Comparison of ENCODE assay signal across 19 cellular contexts in the genomic region with DNA sequence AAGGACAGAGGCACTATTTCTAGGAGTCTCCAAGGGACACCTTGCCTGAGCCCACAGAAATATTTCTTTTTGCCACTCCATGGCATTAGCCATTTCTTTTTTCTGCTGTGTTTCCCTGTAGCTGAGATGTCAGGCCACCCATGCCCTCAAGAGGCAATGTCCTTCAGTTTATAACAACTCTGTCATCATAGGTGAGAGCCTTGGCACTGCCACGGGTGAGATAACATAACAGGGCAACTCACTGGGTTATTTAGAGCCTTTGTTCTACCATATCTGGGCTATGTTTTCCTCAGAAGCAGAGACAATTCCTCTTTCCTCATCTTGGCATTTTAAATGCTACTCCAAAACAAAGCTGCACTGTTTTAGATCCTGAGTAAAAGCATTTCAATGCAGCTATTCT.
"Had no signal": no experiment of that assay in that cellular context is flagged by ENCODE, and none has a peak within 500 bp of the region (broad histone marks: within the 10 kb centered on the region; RNA-seq: fewer than 3 reads in every experiment).

No MANE protein-coding gene starts in this region.

- H3K27ac ChIP-seq: neutrophil, right lobe of liver, suprapubic skin, upper lobe of left lung had no signal

- H3K36me3 ChIP-seq: neutrophil, right lobe of liver, suprapubic skin, upper lobe of left lung had no signal

- DNase-seq: activated CD4-positive, alpha-beta T cell treated with anti-CD3 and anti-CD28 coated beads, Interleukin-2, amount 50 U/mL, for 4 hours; activated CD4-positive, CD25-positive, alpha-beta regulatory T cell treated with anti-CD3 and anti-CD28 coated beads, Interleukin-2, amount 50 U/mL, for 72 hours; activated CD8-positive, alpha-beta memory T cell treated with anti-CD3 and anti-CD28 coated beads, Interleukin-2, amount 10 ng/mL, durations not matched to agents 7 days and 5 days; activated effector memory CD4-positive, alpha-beta T cell treated with Interleukin-2 at 50 U/mL for 16 hours; activated T-cell treated with anti-CD3 and anti-CD28 coated beads, Interleukin-2, amount 50 U/mL, for 24 hours; effector memory CD8-positive, alpha-beta T cell; midbrain; naive B cell; right lobe of liver; stimulated activated CD4-positive, alpha-beta T cell treated with anti-CD3 and anti-CD28 coated beads, Interleukin-2, amount 100 ng/mL, for 24 hours; stimulated activated naive CD4-positive, alpha-beta T cell treated with Interleukin-2 at 50 U/mL for 16 hours; SW 1271 had no signal

- H3K9me3 ChIP-seq: neutrophil, right lobe of liver, suprapubic skin, upper lobe of left lung had no signal

- H3K36me3 Mint-ChIP-seq: activated CD8-positive, alpha-beta memory T cell treated with anti-CD3 and anti-CD28 coated beads, Interleukin-2, amount 10 ng/mL, durations not matched to agents 7 days and 5 days; activated naive CD4-positive, alpha-beta T cell treated with anti-CD3 and anti-CD28 coated beads, Interleukin-2, amount 50 U/mL, for 24 hours; naive B cell had no signal

- H3K27ac Mint-ChIP-seq: activated CD8-positive, alpha-beta memory T cell treated with anti-CD3 and anti-CD28 coated beads, Interleukin-2, amount 10 ng/mL, durations not matched to agents 7 days and 5 days; activated naive CD4-positive, alpha-beta T cell treated with anti-CD3 and anti-CD28 coated beads, Interleukin-2, amount 50 U/mL, for 24 hours; activated T-cell treated with anti-CD3 and anti-CD28 coated beads, Interleukin-2, amount 50 U/mL, for 24 hours; dendritic cell treated with granulocyte-macrophage colony-stimulating factor and Interleukin-4, amounts not matched to agents 40 ng/mL and 50 ng/mL, for 4 days; effector memory CD8-positive, alpha-beta T cell; progenitor cell of endocrine pancreas; T-helper 2 cell treated with Interferon-gamma antibody and Interleukin-4, amounts not matched to agents 5 μg/mL and 100 μg/mL, for 36 hours had no signal

- H3K27me3 ChIP-seq: neutrophil, right lobe of liver, suprapubic skin, upper lobe of left lung had no signal

- H3K4me1 Mint-ChIP-seq: activated naive CD4-positive, alpha-beta T cell treated with anti-CD3 and anti-CD28 coated beads, Interleukin-2, amount 50 U/mL, for 24 hours had no signal

- H3K4me3 ChIP-seq: right lobe of liver, suprapubic skin, upper lobe of left lung had no signal

- H3K4me3 Mint-ChIP-seq: activated CD8-positive, alpha-beta memory T cell treated with anti-CD3 and anti-CD28 coated beads, Interleukin-2, amount 10 ng/mL, durations not matched to agents 7 days and 5 days; activated naive CD4-positive, alpha-beta T cell treated with anti-CD3 and anti-CD28 coated beads, Interleukin-2, amount 50 U/mL, for 24 hours; activated T-cell treated with anti-CD3 and anti-CD28 coated beads, Interleukin-2, amount 50 U/mL, for 24 hours; dendritic cell treated with granulocyte-macrophage colony-stimulating factor and Interleukin-4, amounts not matched to agents 40 ng/mL and 50 ng/mL, for 4 days; effector memory CD8-positive, alpha-beta T cell; T-helper 2 cell treated with Interferon-gamma antibody and Interleukin-4, amounts not matched to agents 5 μg/mL and 100 μg/mL, for 36 hours had no signal

- H3K9me3 Mint-ChIP-seq: activated naive CD4-positive, alpha-beta T cell treated with anti-CD3 and anti-CD28 coated beads, Interleukin-2, amount 50 U/mL, for 24 hours; activated T-cell treated with anti-CD3 and anti-CD28 coated beads, Interleukin-2, amount 50 U/mL, for 24 hours; dendritic cell treated with granulocyte-macrophage colony-stimulating factor and Interleukin-4, amounts not matched to agents 40 ng/mL and 50 ng/mL, for 4 days; effector memory CD8-positive, alpha-beta T cell; T-helper 2 cell treated with Interferon-gamma antibody and Interleukin-4, amounts not matched to agents 5 μg/mL and 100 μg/mL, for 36 hours had no signal

- ATAC-seq: activated CD8-positive, alpha-beta memory T cell treated with anti-CD3 and anti-CD28 coated beads, Interleukin-2, amount 10 ng/mL, durations not matched to agents 7 days and 5 days; effector memory CD8-positive, alpha-beta T cell; right lobe of liver had no signal

- H3K27me3 Mint-ChIP-seq: activated CD8-positive, alpha-beta memory T cell treated with anti-CD3 and anti-CD28 coated beads, Interleukin-2, amount 10 ng/mL, durations not matched to agents 7 days and 5 days; activated naive CD4-positive, alpha-beta T cell treated with anti-CD3 and anti-CD28 coated beads, Interleukin-2, amount 50 U/mL, for 24 hours; dendritic cell treated with granulocyte-macrophage colony-stimulating factor and Interleukin-4, amounts not matched to agents 40 ng/mL and 50 ng/mL, for 4 days; effector memory CD8-positive, alpha-beta T cell; progenitor cell of endocrine pancreas had no signal
